ENCODE assay signal across 29 cellular contexts in genomic region chr16:3249451-3249850, GRCh38. TPM values are rescaled to one million over a fixed set of nuclear protein-coding genes. Genes with fewer than 3 reads are reported as not detected.
"Had no signal": no experiment of that assay in that cellular context is flagged by ENCODE, and none has a peak within 500 bp of the region (broad histone marks: within the 10 kb centered on the region; RNA-seq: fewer than 3 reads in every experiment).

No MANE protein-coding gene starts in this region.

- H3K36me3 ChIP-seq: ascending aorta, breast epithelium, esophagus muscularis mucosa, gastrocnemius medialis had no signal

- H3K27me3 Mint-ChIP-seq: activated CD4-positive, alpha-beta memory T cell treated with anti-CD3 and anti-CD28 coated beads, Interleukin-2, amount 10 ng/mL, durations not matched to agents 7 days and 5 days; activated naive CD8-positive, alpha-beta T cell treated with anti-CD3 and anti-CD28 coated beads, Interleukin-2, amount 10 ng/mL, durations not matched to agents 7 days and 5 days; dendritic cell treated with granulocyte-macrophage colony-stimulating factor and Interleukin-4, amounts not matched to agents 40 ng/mL and 50 ng/mL, for 4 days had no signal

- H3K4me3 Mint-ChIP-seq: activated CD4-positive, alpha-beta memory T cell treated with anti-CD3 and anti-CD28 coated beads, Interleukin-2, amount 10 ng/mL, durations not matched to agents 7 days and 5 days; activated CD4-positive, alpha-beta T cell treated with anti-CD3 and anti-CD28 coated beads, Interleukin-2, amount 10 ng/mL, durations not matched to agents 7 days and 5 days; activated naive CD4-positive, alpha-beta T cell treated with anti-CD3 and anti-CD28 coated beads, Interleukin-2, amount 10 ng/mL, durations not matched to agents 7 days and 5 days; activated naive CD8-positive, alpha-beta T cell treated with anti-CD3 and anti-CD28 coated beads, Interleukin-2, amount 10 ng/mL, durations not matched to agents 7 days and 5 days; activated T-cell treated with anti-CD3 and anti-CD28 coated beads, Interleukin-2, amount 50 U/mL, for 24 hours; activated T-cell treated with anti-CD3 and anti-CD28 coated beads, Interleukin-2, amount 50 U/mL, for 72 hours; brain; central memory CD8-positive, alpha-beta T cell; dendritic cell treated with granulocyte-macrophage colony-stimulating factor and Interleukin-4, amounts not matched to agents 40 ng/mL and 50 ng/mL, for 4 days; WTC11 had no signal

- H3K4me1 Mint-ChIP-seq: activated CD4-positive, alpha-beta memory T cell treated with anti-CD3 and anti-CD28 coated beads, Interleukin-2, amount 10 ng/mL, durations not matched to agents 7 days and 5 days; activated CD4-positive, alpha-beta T cell treated with anti-CD3 and anti-CD28 coated beads, Interleukin-2, amount 10 ng/mL, durations not matched to agents 7 days and 5 days; activated naive CD4-positive, alpha-beta T cell treated with anti-CD3 and anti-CD28 coated beads, Interleukin-2, amount 10 ng/mL, durations not matched to agents 7 days and 5 days; brain; central memory CD8-positive, alpha-beta T cell; WTC11 had no signal

- H3K4me1 ChIP-seq: ascending aorta, breast epithelium, esophagus muscularis mucosa, foreskin keratinocyte, gastrocnemius medialis had no signal

- H3K36me3 Mint-ChIP-seq: activated naive CD4-positive, alpha-beta T cell treated with anti-CD3 and anti-CD28 coated beads, Interleukin-2, amount 10 ng/mL, durations not matched to agents 7 days and 5 days; activated naive CD4-positive, alpha-beta T cell treated with anti-CD3 and anti-CD28 coated beads, Interleukin-2, amount 50 U/mL, for 72 hours; activated naive CD8-positive, alpha-beta T cell treated with anti-CD3 and anti-CD28 coated beads, Interleukin-2, amount 10 ng/mL, durations not matched to agents 7 days and 5 days; brain; WTC11 had no signal

- ATAC-seq: activated naive CD4-positive, alpha-beta T cell treated with anti-CD3 and anti-CD28 coated beads, Interleukin-2, amount 50 U/mL, for 72 hours; activated T-cell treated with anti-CD3 and anti-CD28 coated beads, Interleukin-2, amount 50 U/mL, for 72 hours; foreskin keratinocyte; gastrocnemius medialis; WTC11 had no signal

- H3K9me3 Mint-ChIP-seq: activated CD4-positive, alpha-beta T cell treated with anti-CD3 and anti-CD28 coated beads, Interleukin-2, amount 10 ng/mL, durations not matched to agents 7 days and 5 days; activated T-cell treated with anti-CD3 and anti-CD28 coated beads, Interleukin-2, amount 50 U/mL, for 24 hours; activated T-cell treated with anti-CD3 and anti-CD28 coated beads, Interleukin-2, amount 50 U/mL, for 72 hours; central memory CD8-positive, alpha-beta T cell; dendritic cell treated with granulocyte-macrophage colony-stimulating factor and Interleukin-4, amounts not matched to agents 40 ng/mL and 50 ng/mL, for 4 days had no signal

- H3K4me3 ChIP-seq: ascending aorta, breast epithelium, coronary artery, dorsolateral prefrontal cortex, esophagus muscularis mucosa, gastrocnemius medialis had no signal

- H3K9me3 ChIP-seq: ascending aorta, breast epithelium, esophagus muscularis mucosa, gastrocnemius medialis had no signal

- H3K27me3 ChIP-seq: ascending aorta, breast epithelium, foreskin keratinocyte, gastrocnemius medialis had no signal

- H3K27ac Mint-ChIP-seq: activated CD4-positive, alpha-beta memory T cell treated with anti-CD3 and anti-CD28 coated beads, Interleukin-2, amount 10 ng/mL, durations not matched to agents 7 days and 5 days; activated CD4-positive, alpha-beta T cell treated with anti-CD3 and anti-CD28 coated beads, Interleukin-2, amount 10 ng/mL, durations not matched to agents 7 days and 5 days; activated naive CD4-positive, alpha-beta T cell treated with anti-CD3 and anti-CD28 coated beads, Interleukin-2, amount 10 ng/mL, durations not matched to agents 7 days and 5 days; activated naive CD8-positive, alpha-beta T cell treated with anti-CD3 and anti-CD28 coated beads, Interleukin-2, amount 10 ng/mL, durations not matched to agents 7 days and 5 days; activated T-cell treated with anti-CD3 and anti-CD28 coated beads, Interleukin-2, amount 50 U/mL, for 24 hours; activated T-cell treated with anti-CD3 and anti-CD28 coated beads, Interleukin-2, amount 50 U/mL, for 72 hours; brain; dendritic cell treated with granulocyte-macrophage colony-stimulating factor and Interleukin-4, amounts not matched to agents 40 ng/mL and 50 ng/mL, for 4 days; WTC11 had no signal

- H3K27ac ChIP-seq: ascending aorta, breast epithelium, coronary artery, dorsolateral prefrontal cortex, esophagus muscularis mucosa, foreskin keratinocyte, gastrocnemius medialis had no signal

- DNase-seq: activated CD4-positive, alpha-beta memory T cell treated with anti-CD3 and anti-CD28 coated beads, Interleukin-2, amount 10 ng/mL, durations not matched to agents 7 days and 5 days; activated CD4-positive, alpha-beta T cell treated with anti-CD3 and anti-CD28 coated beads for 1 hour; activated CD4-positive, alpha-beta T cell treated with anti-CD3 and anti-CD28 coated beads for 4 hours; activated CD4-positive, alpha-beta T cell treated with anti-CD3 and anti-CD28 coated beads, Interleukin-2, amount 10 ng/mL, durations not matched to agents 7 days and 5 days; activated CD4-positive, alpha-beta T cell treated with anti-CD3 and anti-CD28 coated beads, Interleukin-2, amount 50 U/mL, for 4 hours; activated CD8-positive, alpha-beta memory T cell treated with anti-CD3 and anti-CD28 coated beads, Interleukin-2, amount 50 U/mL, for 48 hours; activated gamma-delta T cell; activated naive CD4-positive, alpha-beta T cell; activated naive CD4-positive, alpha-beta T cell treated with anti-CD3 and anti-CD28 coated beads, Interleukin-2, amount 10 ng/mL, durations not matched to agents 7 days and 5 days; activated naive CD8-positive, alpha-beta T cell treated with anti-CD3 and anti-CD28 coated beads, Interleukin-2, amount 10 ng/mL, durations not matched to agents 7 days and 5 days; activated T-cell treated with anti-CD3 and anti-CD28 coated beads for 4 hours; activated T-cell treated with anti-CD3 and anti-CD28 coated beads, Interleukin-2, amount 50 U/mL, for 24 hours; activated T-cell treated with anti-CD3 and anti-CD28 coated beads, Interleukin-2, amount 50 U/mL, for 72 hours; dorsolateral prefrontal cortex; effector memory CD4-positive, alpha-beta T cell; erythroblast; foreskin keratinocyte; gastrocnemius medialis; T-helper 1 cell; T-helper 2 cell had no signal

RNA-seq across cellular contexts. Expression of gene MEFV, which starts 7.0 kb away (rescaled TPM):
- total RNA-seq: foreskin keratinocyte had no signal
